8 cellular contexts compared by ENCODE assay signal in the genomic region with DNA sequence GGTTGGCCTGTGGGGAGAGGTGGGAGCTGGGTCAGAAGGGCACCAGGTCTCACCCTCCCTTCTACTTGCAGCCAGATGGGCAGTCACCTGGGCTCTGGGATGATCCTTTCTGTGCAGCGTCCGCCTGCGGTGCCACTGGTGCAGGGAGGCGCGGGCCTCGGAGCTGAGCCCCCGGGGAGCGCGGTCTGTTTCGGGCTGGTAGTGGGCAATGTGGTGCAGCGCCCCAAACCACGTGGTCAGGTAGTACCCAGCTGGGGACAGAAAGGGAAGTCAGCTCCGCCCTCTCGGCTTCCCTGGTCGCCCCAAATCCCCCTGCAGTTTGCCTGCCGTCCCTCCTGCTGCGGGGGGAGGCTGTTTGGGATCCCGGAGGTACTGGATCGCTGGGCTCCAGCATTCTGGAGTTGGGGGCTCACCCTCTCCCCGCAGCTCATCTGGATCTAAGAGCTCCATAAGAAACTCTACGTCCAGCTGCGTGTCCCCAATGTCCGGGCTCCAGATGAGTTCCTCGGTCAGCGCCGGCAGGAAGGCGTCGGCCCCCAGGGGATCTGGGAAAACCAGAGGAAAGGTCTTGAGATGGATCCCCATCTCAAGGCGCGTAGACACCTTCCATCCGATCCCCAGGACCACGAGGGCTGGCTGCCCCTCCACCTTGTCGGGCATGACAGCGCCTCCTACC. TPM values are rescaled to one million over a fixed set of nuclear protein-coding genes. Genes with fewer than 3 reads are reported as not detected.
A peak's percentile ranks its signal among the peaks of the same experiment; 100 is the strongest.
DNase-seq lines count a peak whose midpoint lies in the region; ATAC-seq and TF ChIP-seq lines count a peak whose summit lies in the region.

No MANE protein-coding gene starts in this region.

- peak overlapping the region; percentile 74 for H2AFZ ChIP-seq in parathyroid adenoma

- H3K79me2 ChIP-seq in parathyroid adenoma = no peaks in the 10 kb centered on the region

- H3K4me1 ChIP-seq in parathyroid adenoma = peaks cover 2% of the 10 kb centered on the region

- TF ChIP-seq POLR2A in GM18505 (IDR thresholded peaks at IDR 0.05; ENCODE audit: borderline replicate concordance, extremely low read depth, insufficient read depth, insufficient read length) = no peak

- H3K36me3 ChIP-seq in parathyroid adenoma (ENCODE audit: control insufficient read depth, insufficient read depth, low read length) = no peaks in the 10 kb centered on the region

- peak overlapping the region; percentile 95 for H3K4me2 ChIP-seq in parathyroid adenoma (ENCODE audit: low read length)

- H3K9me3 ChIP-seq in parathyroid adenoma (ENCODE audit: control insufficient read depth, low read length) = no peaks in the 10 kb centered on the region

- no peaks in the 10 kb centered on the region for H3K27me3 ChIP-seq in parathyroid adenoma (ENCODE audit: control insufficient read depth, insufficient read depth, low read length)

- H3K9ac ChIP-seq in parathyroid adenoma = no peak overlapping the region

- H3K27ac ChIP-seq in parathyroid adenoma = no peak overlapping the region

- DNase-seq in GM13976 (ENCODE audit: low spot score) = peak; percentile 42
- DNase-seq in fibroblast of villous mesenchyme (ENCODE audit: low read depth) = no peak
- DNase-seq in NCI-H2029 (lab: John Stamatoyannopoulos, UW) = no peak
- DNase-seq in NCI-H1105 (lab: John Stamatoyannopoulos, UW) = no peak

- TF ChIP-seq CTCF in GM13976 (IDR thresholded peaks at IDR 0.05; ENCODE audit: borderline replicate concordance, control extremely low read depth, extremely low read depth, insufficient read depth, missing control alignments) (no peak), WI38 (IDR thresholded peaks at IDR 0.05; ENCODE audit: low read depth, low read length) (no peak), fibroblast of villous mesenchyme (IDR thresholded peaks at IDR 0.05; ENCODE audit: insufficient read depth, low read depth, low read length) (no peak), parathyroid adenoma (IDR thresholded peaks at IDR 0.05) (no peak)

- H3K4me3 ChIP-seq in WI38 (ENCODE audit: low read depth, low read length) = peak overlapping the region; percentile 41
- H3K4me3 ChIP-seq in fibroblast of villous mesenchyme (ENCODE audit: low read depth, low read length) = peak overlapping the region; percentile 53
- peak overlapping the region; percentile 55 for H3K4me3 ChIP-seq in parathyroid adenoma (ENCODE audit: low read depth, low read length)

- in situ Hi-C loops in GM13976 (cut with MboI; ENCODE audit: low sequenced_read_pairs, unreplicated experiment) = no loop called here

- no peak for ATAC-seq in HG02623 (IDR thresholded peaks at IDR 0.05; ENCODE audit: unreplicated experiment)
- no peak for ATAC-seq in GM18505 (IDR thresholded peaks at IDR 0.05; ENCODE audit: unreplicated experiment)

RNA-seq across cellular contexts. Expression of gene RINL, which starts 8.8 kb away (rescaled TPM):
- total RNA-seq in fibroblast of villous mesenchyme = 1.3 TPM in 2 replicates

RNA-seq across cellular contexts. Expression of gene HNRNPL, which starts 19.5 kb away (rescaled TPM):
- 223 and 268 TPM in 2 replicates for total RNA-seq in fibroblast of villous mesenchyme

RNA-seq across cellular contexts. Expression of gene SIRT2, which starts 30.1 kb away (rescaled TPM):
- 45.3 and 57.0 TPM in 2 replicates for total RNA-seq in fibroblast of villous mesenchyme

RNA-seq across cellular contexts. Expression of gene NFKBIB, which starts 30.5 kb away (rescaled TPM):
- total RNA-seq in fibroblast of villous mesenchyme = 7.3 and 13.9 TPM in 2 replicates

RNA-seq across cellular contexts. Expression of gene ECH1, which starts 37.7 kb away (rescaled TPM):
- total RNA-seq in fibroblast of villous mesenchyme = 29.4 and 30.9 TPM in 2 replicates
